In the genomic region with DNA sequence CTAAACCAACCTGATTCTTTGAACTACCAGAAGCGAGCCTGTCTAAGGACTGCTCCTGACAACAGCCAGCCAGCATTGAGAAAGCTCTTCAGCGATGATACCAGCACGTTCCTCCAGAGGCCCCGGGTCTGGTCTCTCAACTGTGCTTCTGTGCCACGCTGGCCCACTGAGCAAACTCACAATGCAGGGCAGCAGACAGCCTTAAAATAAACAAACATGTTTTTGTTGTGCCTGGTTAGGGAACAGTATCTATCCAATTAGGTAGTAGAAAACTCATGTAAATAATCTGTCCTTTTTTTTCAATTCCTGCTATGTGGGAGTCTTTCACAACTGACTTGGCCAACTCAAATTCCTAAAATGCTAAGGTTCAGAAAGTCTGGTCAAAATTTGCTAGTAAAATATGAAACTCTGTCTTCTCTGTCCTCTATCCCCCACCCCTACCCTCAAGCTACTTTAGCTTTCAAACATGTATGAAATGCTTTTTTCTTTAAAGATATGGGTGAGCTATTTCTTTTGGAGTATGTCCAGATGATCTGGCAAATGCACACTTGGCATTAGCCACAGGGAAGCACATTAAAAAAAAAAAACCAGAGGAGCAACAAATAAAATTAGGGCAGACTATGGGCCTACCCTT, we compare ENCODE assay signal across 12 cellular contexts. TPM values are rescaled to one million over a fixed set of nuclear protein-coding genes. Genes with fewer than 3 reads are reported as not detected.
DNase-seq lines count a peak whose midpoint lies in the region; ATAC-seq and TF ChIP-seq lines count a peak whose summit lies in the region.
"Had no signal": no experiment of that assay in that cellular context is flagged by ENCODE, and none has a peak within 500 bp of the region (broad histone marks: within the 10 kb centered on the region; RNA-seq: fewer than 3 reads in every experiment).

No MANE protein-coding gene starts in this region.

- WGBS in hepatocyte (ENCODE audit: low lambda C conversion rate, missing lambda C conversion rate), result 49% methylated on average over 5 of the region's 5 CpGs
- 71 to 80% methylated on average over 2 to 5 of the region's 5 CpGs for WGBS in transverse colon (ENCODE audit: low coverage in 1 of 2), 2 donors

- TF ChIP-seq EP300 in transverse colon (IDR thresholded peaks at IDR 0.05; ENCODE audit: low read depth), result no peak

- H3K4me1 ChIP-seq in hepatocyte (ENCODE audit: insufficient read depth) (peaks cover 20% of the 10 kb centered on the region), stomach smooth muscle (ENCODE audit: control insufficient read depth, insufficient read depth, low read length) (peaks cover 3% of the 10 kb centered on the region), transverse colon (peaks cover 0 to 11% (median 3%) of the 10 kb centered on the region in 4 donors)

- H3K4me3 ChIP-seq in astrocyte of the spinal cord (ENCODE audit: low read depth, low read length), result no peak overlapping the region
- H3K4me3 ChIP-seq in hepatocyte, result no peak overlapping the region
- H3K4me3 ChIP-seq in stomach smooth muscle (ENCODE audit: low read length in 2 of 2), result no peak overlapping the region
- no peak overlapping the region for H3K4me3 ChIP-seq in transverse colon
- H3K4me3 ChIP-seq: SJSA1 had no signal

- peaks cover 2% of the 10 kb centered on the region for H3K27me3 Mint-ChIP-seq in activated CD4-positive, alpha-beta T cell treated with anti-CD3 and anti-CD28 coated beads, Interleukin-2, amount 10 ng/mL, durations not matched to agents 24 days and 14 days
- H3K27me3 Mint-ChIP-seq: activated CD8-positive, alpha-beta T cell treated with anti-CD3 and anti-CD28 coated beads for 36 hours had no signal

- no peak overlapping the region for H3K27ac Mint-ChIP-seq in activated CD4-positive, alpha-beta T cell treated with anti-CD3 and anti-CD28 coated beads, Interleukin-2, amount 10 ng/mL, durations not matched to agents 24 days and 14 days
- H3K27ac Mint-ChIP-seq: activated CD8-positive, alpha-beta T cell treated with anti-CD3 and anti-CD28 coated beads for 36 hours had no signal

- ATAC-seq in GM19324 (IDR thresholded peaks at IDR 0.05; ENCODE audit: low FRiP score, unreplicated experiment), result no peak
- ATAC-seq: activated CD8-positive, alpha-beta T cell treated with anti-CD3 and anti-CD28 coated beads for 36 hours had no signal

- no peak overlapping the region for H3K4me3 Mint-ChIP-seq in activated CD4-positive, alpha-beta T cell treated with anti-CD3 and anti-CD28 coated beads, Interleukin-2, amount 10 ng/mL, durations not matched to agents 24 days and 14 days
- H3K4me3 Mint-ChIP-seq: activated CD8-positive, alpha-beta T cell treated with anti-CD3 and anti-CD28 coated beads for 36 hours had no signal

- peaks cover 10% of the 10 kb centered on the region for H3K4me1 Mint-ChIP-seq in activated CD4-positive, alpha-beta T cell treated with anti-CD3 and anti-CD28 coated beads, Interleukin-2, amount 10 ng/mL, durations not matched to agents 24 days and 14 days

- H3K9ac ChIP-seq in stomach smooth muscle (ENCODE audit: low read length in 2 of 2), result no peak overlapping the region

- H3K9me3 Mint-ChIP-seq in activated CD4-positive, alpha-beta T cell treated with anti-CD3 and anti-CD28 coated beads, Interleukin-2, amount 10 ng/mL, durations not matched to agents 24 days and 14 days, result peaks cover 11% of the 10 kb centered on the region
- H3K9me3 Mint-ChIP-seq: activated CD8-positive, alpha-beta T cell treated with anti-CD3 and anti-CD28 coated beads for 36 hours had no signal

- H2AFZ ChIP-seq in hepatocyte, result no peak overlapping the region

- in situ Hi-C loops in astrocyte of the spinal cord (cut with HindIII; ENCODE audit: low sequenced_read_pairs), result no loop called here
- in situ Hi-C loops in transverse colon (cut with MboI; ENCODE audit: low pct_ligation_motif_present in 1 of 4, low pct_unique_long_range_greater_than_20kb in 1 of 4, low sequenced_read_pairs in 3 of 4), result no loop called here

- H3K4me2 ChIP-seq in hepatocyte, result peak overlapping the region; percentile 16

- DNase-seq in H4 (ENCODE audit: low spot score), result peak; percentile 42
- peak; percentile 51 for DNase-seq in astrocyte of the spinal cord (ENCODE audit: low read depth, low spot score)
- DNase-seq in hepatocyte (ENCODE audit: low spot score), result peak; percentile 59
- DNase-seq in transverse colon, result no peak
- DNase-seq in NCI-H1417 treated with DMSO at 0.1 percent for 48 hours (lab: John Stamatoyannopoulos, UW), result no peak
- DNase-seq in activated CD4-positive, alpha-beta T cell treated with anti-CD3 and anti-CD28 coated beads, Interleukin-2, amount 10 ng/mL, durations not matched to agents 24 days and 14 days, result no peak
- DNase-seq: activated CD8-positive, alpha-beta T cell treated with anti-CD3 and anti-CD28 coated beads for 36 hours; NCI-H345; stimulated activated CD4-positive, alpha-beta T cell treated with anti-CD3 and anti-CD28 coated beads, Interleukin-4, amount 100 ng/mL, for 4 hours had no signal

- H3K9me3 ChIP-seq in hepatocyte (ENCODE audit: low read depth) (no peaks in the 10 kb centered on the region), stomach smooth muscle (ENCODE audit: control insufficient read depth in 2 of 2, low read length in 2 of 2) (no peaks in the 10 kb centered on the region), transverse colon (no peaks in the 10 kb centered on the region)
- H3K9me3 ChIP-seq: SJSA1 had no signal

- no peaks in the 10 kb centered on the region for H3K9me2 ChIP-seq in hepatocyte (replicated peaks; ENCODE audit: insufficient read depth)

- intact Hi-C loops in transverse colon (cut with DNase I; ENCODE audit: low total_unique reads), result no loop called here
- intact Hi-C loops in activated CD4-positive, alpha-beta T cell treated with anti-CD3 and anti-CD28 coated beads, Interleukin-2, amount 10 ng/mL, durations not matched to agents 24 days and 14 days (cut with micrococcal nuclease), result no loop called here

- H3K27ac ChIP-seq in hepatocyte, result peak overlapping the region; percentile 73
- peak overlapping the region; percentile 25 for H3K27ac ChIP-seq in stomach smooth muscle (ENCODE audit: low read length)
- peak overlapping the region in 1 of 4 donors; percentile 54 for H3K27ac ChIP-seq in transverse colon
- H3K27ac ChIP-seq: SJSA1 had no signal

- no peaks in the 10 kb centered on the region for H3K79me2 ChIP-seq in hepatocyte

- no peaks in the 10 kb centered on the region for H4K20me1 ChIP-seq in hepatocyte (ENCODE audit: insufficient read depth, poor library complexity, severe bottlenecking)

- no peaks in the 10 kb centered on the region for H3K36me3 Mint-ChIP-seq in activated CD4-positive, alpha-beta T cell treated with anti-CD3 and anti-CD28 coated beads, Interleukin-2, amount 10 ng/mL, durations not matched to agents 24 days and 14 days (ENCODE audit: low read depth)

- H3K36me3 ChIP-seq in hepatocyte (replicated peaks; ENCODE audit: insufficient read depth, low read depth) (no peaks in the 10 kb centered on the region), stomach smooth muscle (ENCODE audit: control insufficient read depth in 2 of 2, insufficient read depth in 2 of 2, low read length in 2 of 2) (no peaks in the 10 kb centered on the region), transverse colon (no peaks in the 10 kb centered on the region)
- H3K36me3 ChIP-seq: SJSA1 had no signal

- no peak for TF ChIP-seq CTCF in astrocyte of the spinal cord (IDR thresholded peaks at IDR 0.05; ENCODE audit: low read depth, low read length)
- no peak for TF ChIP-seq CTCF in hepatocyte (IDR thresholded peaks at IDR 0.05; ENCODE audit: poor library complexity)
- TF ChIP-seq CTCF in transverse colon (IDR thresholded peaks at IDR 0.05), result no peak

- TF ChIP-seq POLR2A in transverse colon (IDR thresholded peaks at IDR 0.05), result no peak

- H3K27me3 ChIP-seq in hepatocyte (no peaks in the 10 kb centered on the region), stomach smooth muscle (ENCODE audit: control insufficient read depth in 1 of 2, insufficient read depth in 2 of 2, low read length in 2 of 2) (no peaks in the 10 kb centered on the region), transverse colon (no peaks in the 10 kb centered on the region)
- H3K27me3 ChIP-seq: SJSA1 had no signal

RNA-seq across cellular contexts. Expression of a gene that starts 21.4 kb away (rescaled TPM):
- 25.7 and 30.6 TPM in 2 replicates for total RNA-seq in H4 (2014; rRNA removed; shearing (Covaris generic))
- total RNA-seq in hepatocyte (86.8 and 86.9 TPM in 2 replicates), transverse colon (10 to 100 TPM; 49.7 to 91.5 (median 67.5) TPM)
- 49.9 and 55.2 TPM in 2 replicates for polyA plus RNA-seq in hepatocyte
- total RNA-seq in activated CD4-positive, alpha-beta T cell treated with anti-CD3 and anti-CD28 coated beads, Interleukin-2, amount 10 ng/mL, durations not matched to agents 24 days and 14 days, result 51.3 and 54.9 TPM in 2 replicates

Comparison
In these comparisons a context has a peak if more than half of its experiments do, and no peak if none do; other contexts are left out.
1. DNase-seq: peak in H4 (single experiment), astrocyte of the spinal cord (single experiment) and hepatocyte (single experiment); none in transverse colon (single experiment), NCI-H1417 treated with DMSO at 0.1 percent for 48 hours (single experiment) and activated CD4-positive, alpha-beta T cell treated with anti-CD3 and anti-CD28 coated beads, Interleukin-2, amount 10 ng/mL, durations not matched to agents 24 days and 14 days (single experiment).